In genomic region chr1:63892632-63893395, GRCh38 we compare ENCODE assay signal across 9 cellular contexts.
DNase-seq lines count a peak whose midpoint lies in the region; ATAC-seq and TF ChIP-seq lines count a peak whose summit lies in the region.
"Had no signal": no experiment of that assay in that cellular context is flagged by ENCODE, and none has a peak within 500 bp of the region (broad histone marks: within the 10 kb centered on the region; RNA-seq: fewer than 3 reads in every experiment).

No MANE protein-coding gene starts in this region.

- peak overlapping the region in 1 of 2 experiments; percentile 61 for H3K18ac ChIP-seq in mesenchymal stem cell (ENCODE audit: low read depth in 1 of 2, low read length in 2 of 2)

- H3K4me1 ChIP-seq in GM23338 (ENCODE audit: insufficient read depth) = peaks cover 27% of the 10 kb centered on the region
- H3K4me1 ChIP-seq in mesenchymal stem cell (ENCODE audit: control insufficient read depth, insufficient read depth, low read depth, low read length) = peaks cover 8% of the 10 kb centered on the region

- H3K4me3 ChIP-seq in GM23338 (no peak overlapping the region), astrocyte of the spinal cord (ENCODE audit: low read depth, low read length) (no peak overlapping the region), mesenchymal stem cell (ENCODE audit: insufficient read depth in 1 of 2, low read depth in 1 of 2, low read length in 2 of 2) (peak overlapping the region in 1 of 2 experiments; percentile 6)

- H3K36me3 ChIP-seq in GM23338 (ENCODE audit: insufficient read depth) (no peaks in the 10 kb centered on the region), mesenchymal stem cell (ENCODE audit: control insufficient read depth in 1 of 2, insufficient read depth in 2 of 2, low read depth in 1 of 2, low read length in 2 of 2) (no peaks in the 10 kb centered on the region)

- no peak overlapping the region for H2BK15ac ChIP-seq in mesenchymal stem cell (ENCODE audit: low read depth, poor library complexity, severe bottlenecking)

- H3K79me1 ChIP-seq in mesenchymal stem cell (replicated peaks; ENCODE audit: low read length, poor library complexity, severe bottlenecking) = peaks cover 12% of the 10 kb centered on the region

- no peak overlapping the region for H2BK12ac ChIP-seq in mesenchymal stem cell (ENCODE audit: low read length in 2 of 2)

- peak overlapping the region; percentile 73 for H2AK5ac ChIP-seq in mesenchymal stem cell (ENCODE audit: low read length, severe bottlenecking)

- WGBS in mesenchymal stem cell = 81% methylated on average over 8 of the region's 8 CpGs

- peak overlapping the region in 1 of 2 experiments; percentile 11 for H3K4ac ChIP-seq in mesenchymal stem cell (ENCODE audit: low read depth in 1 of 2, low read length in 2 of 2)

- no peak overlapping the region for H3K27ac ChIP-seq in GM23338 (ENCODE audit: low read depth)
- H3K27ac ChIP-seq in mesenchymal stem cell (ENCODE audit: low read length, poor library complexity, severe bottlenecking) = peak overlapping the region; percentile 90
- H3K27ac ChIP-seq: 22Rv1 had no signal

- H3K4me2 ChIP-seq in GM23338 = no peak overlapping the region
- H3K4me2 ChIP-seq in mesenchymal stem cell (ENCODE audit: low read length, poor library complexity, severe bottlenecking) = peak overlapping the region; percentile 23

- peaks cover 3% of the 10 kb centered on the region for H3K27me3 Mint-ChIP-seq in GM23338 (ENCODE audit: insufficient read depth, low read depth, poor library complexity)
- H3K27me3 Mint-ChIP-seq in activated T-cell treated with anti-CD3 and anti-CD28 coated beads, Interleukin-2, amount 50 U/mL, for 4 hours (ENCODE audit: low read depth) = peaks cover 4% of the 10 kb centered on the region

- H3K9me3 ChIP-seq in mesenchymal stem cell (ENCODE audit: control insufficient read depth, low read length) = no peaks in the 10 kb centered on the region

- peaks cover 5% of the 10 kb centered on the region; the same call in 2 of the 3 replicates for H3K36me3 Mint-ChIP-seq in GM23338 (ENCODE audit: low read depth)
- H3K36me3 Mint-ChIP-seq in activated T-cell treated with anti-CD3 and anti-CD28 coated beads, Interleukin-2, amount 50 U/mL, for 4 hours (ENCODE audit: insufficient read depth) = no peaks in the 10 kb centered on the region

- ATAC-seq in GM23338 = peak; percentile 40
- ATAC-seq in activated T-cell treated with anti-CD3 and anti-CD28 coated beads, Interleukin-2, amount 50 U/mL, for 4 hours = no peak

- H3K9me3 Mint-ChIP-seq in GM23338 = no peaks in the 10 kb centered on the region
- no peaks in the 10 kb centered on the region for H3K9me3 Mint-ChIP-seq in activated T-cell treated with anti-CD3 and anti-CD28 coated beads, Interleukin-2, amount 50 U/mL, for 4 hours

- peak overlapping the region in 1 of 2 experiments; percentile 46 for H3K14ac ChIP-seq in mesenchymal stem cell (ENCODE audit: low read length in 2 of 2)

- H3K9me2 ChIP-seq in GM23338 (ENCODE audit: insufficient read depth) = no peaks in the 10 kb centered on the region

- no peak overlapping the region for H3K23ac ChIP-seq in mesenchymal stem cell (ENCODE audit: low read length in 2 of 2)

- peaks cover 24% of the 10 kb centered on the region for H4K20me1 ChIP-seq in GM23338 (replicated peaks; ENCODE audit: insufficient read depth)

- H2BK120ac ChIP-seq in mesenchymal stem cell (ENCODE audit: low read depth, low read length) = no peak overlapping the region

- H3K79me2 ChIP-seq in GM23338 (replicated peaks; ENCODE audit: insufficient read depth) = peaks cover 100% of the 10 kb centered on the region

- H2AFZ ChIP-seq in GM23338 (no peak overlapping the region), mesenchymal stem cell (ENCODE audit: low read depth, low read length) (no peak overlapping the region)

- H3K27ac Mint-ChIP-seq in GM23338 = peak overlapping the region; percentile 3; the same call in 1 of the 2 replicates

- H3F3A ChIP-seq in GM23338 (replicated peaks; ENCODE audit: low read depth) = no peaks in the 10 kb centered on the region

- H3K27me3 ChIP-seq in GM23338 (ENCODE audit: insufficient read depth) = no peaks in the 10 kb centered on the region
- H3K27me3 ChIP-seq in mesenchymal stem cell (ENCODE audit: control insufficient read depth in 1 of 2, insufficient read depth in 1 of 2, low read length in 2 of 2) = no peaks in the 10 kb centered on the region

- DNase-seq in DMS 273 (lab: John Stamatoyannopoulos, UW; ENCODE audit: unreplicated experiment) (peak; percentile 70), DMS 273 treated with DMSO at 0.1 percent for 48 hours (lab: John Stamatoyannopoulos, UW) (no peak), GM23338 (ENCODE audit: low spot score) (no peak), NAMALWA (ENCODE audit: low spot score) (peak; percentile 95), astrocyte of the spinal cord (ENCODE audit: low read depth, low spot score) (peak; percentile 83), mesenchymal stem cell (peak; percentile 73), SIG-M5 treated with dmso at 0.1 percent for 504 hours (lab: John Stamatoyannopoulos, UW; ENCODE audit: unreplicated experiment) (no peak)
- DNase-seq in activated T-cell treated with anti-CD3 and anti-CD28 coated beads, Interleukin-2, amount 50 U/mL, for 4 hours = no peak

- peak overlapping the region; percentile 64 for H4K8ac ChIP-seq in mesenchymal stem cell (ENCODE audit: low read length)

- no peak for TF ChIP-seq CTCF in GM23338 (conservative IDR thresholded peaks at IDR 0.05; ENCODE audit: low read depth in 2 of 2)
- no peak for TF ChIP-seq CTCF in astrocyte of the spinal cord (IDR thresholded peaks at IDR 0.05; ENCODE audit: low read depth, low read length)

- peak overlapping the region; percentile 68 for H2BK5ac ChIP-seq in mesenchymal stem cell (ENCODE audit: low read depth, low read length, poor library complexity, severe bottlenecking)

- H3K4me3 Mint-ChIP-seq in GM23338 = no peak overlapping the region
- H3K4me3 Mint-ChIP-seq in activated T-cell treated with anti-CD3 and anti-CD28 coated beads, Interleukin-2, amount 50 U/mL, for 4 hours = no peak overlapping the region

- in situ Hi-C loops in astrocyte of the spinal cord (cut with HindIII; ENCODE audit: low sequenced_read_pairs) = no loop called here

- H4K91ac ChIP-seq in mesenchymal stem cell (ENCODE audit: low read length) = no peak overlapping the region

- H3K4me1 Mint-ChIP-seq in GM23338 = peaks cover 46% of the 10 kb centered on the region
- H3K4me1 Mint-ChIP-seq in activated T-cell treated with anti-CD3 and anti-CD28 coated beads, Interleukin-2, amount 50 U/mL, for 4 hours (ENCODE audit: low read depth) = no peaks in the 10 kb centered on the region

- peak overlapping the region; percentile 55 for H3K9ac ChIP-seq in mesenchymal stem cell (ENCODE audit: low read length)

TF ChIP-seq in GM23338, 12 proteins besides CTCF, POLR2A, EP300 and RAD21 (continues in another document):
- no peak for TF ChIP-seq ZNF462 (CRISPR knock-in tag; IDR thresholded peaks at IDR 0.05)

Comparison
In these comparisons a context has a peak if more than half of its experiments do, and no peak if none do; other contexts are left out.
1. DNase-seq: peak in DMS 273 (single experiment), NAMALWA (single experiment), astrocyte of the spinal cord (single experiment) and mesenchymal stem cell (single experiment); none in DMS 273 treated with DMSO at 0.1 percent for 48 hours (single experiment), GM23338 (single experiment), SIG-M5 treated with dmso at 0.1 percent for 504 hours (single experiment) and activated T-cell treated with anti-CD3 and anti-CD28 coated beads, Interleukin-2, amount 50 U/mL, for 4 hours (single experiment).